Comparison of ENCODE assay signal across 15 cellular contexts in the genomic region with DNA sequence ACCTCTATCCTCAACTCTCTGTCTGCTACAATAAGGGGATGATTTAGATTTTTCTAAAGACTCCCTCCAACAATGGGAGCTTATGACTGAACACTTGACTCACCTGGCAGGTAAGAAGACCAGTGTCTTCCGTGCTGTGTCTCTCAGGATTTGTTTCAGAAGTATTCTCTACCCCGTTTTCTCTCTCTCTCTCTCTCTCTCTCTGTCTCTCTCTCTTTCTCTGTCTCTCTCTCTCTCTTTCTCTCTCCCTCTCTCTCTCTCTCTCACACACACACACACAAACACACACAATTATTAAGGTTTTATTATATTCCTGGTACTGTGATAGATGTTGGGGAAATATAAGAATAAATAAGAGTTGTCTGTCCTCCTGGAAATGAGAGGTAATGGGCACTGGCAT.
DNase-seq lines count a peak whose midpoint lies in the region; ATAC-seq and TF ChIP-seq lines count a peak whose summit lies in the region.
"Had no signal": no experiment of that assay in that cellular context is flagged by ENCODE, and none has a peak within 500 bp of the region (broad histone marks: within the 10 kb centered on the region; RNA-seq: fewer than 3 reads in every experiment).

No MANE protein-coding gene starts in this region.

- no peak overlapping the region for H3K4ac ChIP-seq in mesendoderm (ENCODE audit: low read depth, low read length)

- H3K36me3 Mint-ChIP-seq in GM23338 (ENCODE audit: low read depth): no peaks in the 10 kb centered on the region
- H3K36me3 Mint-ChIP-seq: CD8-positive, alpha-beta T cell had no signal

- H3K4me2 ChIP-seq in GM23338 (no peak overlapping the region), mesendoderm (ENCODE audit: low read length) (no peak overlapping the region)

- intact Hi-C loops in uterus (cut with DNase I; ENCODE audit: low total_unique reads): no loop called here

- H4K8ac ChIP-seq in mesendoderm (ENCODE audit: low read depth, low read length): no peak overlapping the region

- no peaks in the 10 kb centered on the region for H3K9me2 ChIP-seq in GM23338 (ENCODE audit: insufficient read depth)

- H3K4me1 Mint-ChIP-seq in GM23338: peaks cover 9% of the 10 kb centered on the region

- H2AK5ac ChIP-seq in mesendoderm (ENCODE audit: low read length): no peak overlapping the region

- no peak overlapping the region for H3K56ac ChIP-seq in mesendoderm (ENCODE audit: low read length)

- H4K5ac ChIP-seq in mesendoderm (ENCODE audit: low read length): no peak overlapping the region

- H3K18ac ChIP-seq in mesendoderm (ENCODE audit: low read length): no peak overlapping the region

- H2BK120ac ChIP-seq in mesendoderm (ENCODE audit: low read depth, low read length): no peak overlapping the region

- no peak for ATAC-seq in GM23338
- ATAC-seq: CD8-positive, alpha-beta T cell; HepG2 had no signal

- no peak overlapping the region for H2BK15ac ChIP-seq in mesendoderm (replicated peaks; ENCODE audit: low read depth)

- H3K4me3 ChIP-seq in GM23338: no peak overlapping the region
- H3K4me3 ChIP-seq in fibroblast of mammary gland (ENCODE audit: control insufficient read depth, low read depth, low read length): no peak overlapping the region
- H3K4me3 ChIP-seq in mesendoderm (ENCODE audit: low read length): no peak overlapping the region
- H3K4me3 ChIP-seq in uterus: no peak overlapping the region
- H3K4me3 ChIP-seq: Peyer's patch had no signal

- TF ChIP-seq POLR2A in uterus (IDR thresholded peaks at IDR 0.05): no peak

- no peaks in the 10 kb centered on the region for H3K9me3 Mint-ChIP-seq in GM23338

- H3K79me1 ChIP-seq in mesendoderm (ENCODE audit: low read length): no peaks in the 10 kb centered on the region

- WGBS in mesendoderm (ENCODE audit: extremely low coverage, insufficient coverage, low lambda C conversion rate): no CpG with 5 or more reads among the region's 2 CpGs

- H3K9me3 ChIP-seq in uterus: no peaks in the 10 kb centered on the region
- H3K9me3 ChIP-seq: Peyer's patch had no signal

- H3K27ac ChIP-seq in GM23338 (ENCODE audit: low read depth) (no peak overlapping the region), mesendoderm (ENCODE audit: low read depth, low read length) (no peak overlapping the region), uterus (no peak overlapping the region)
- H3K27ac ChIP-seq: Peyer's patch had no signal

- no peak overlapping the region for H3K4me3 Mint-ChIP-seq in GM23338
- H3K4me3 Mint-ChIP-seq: CD8-positive, alpha-beta T cell had no signal

- H3K36me3 ChIP-seq in GM23338 (ENCODE audit: insufficient read depth) (no peaks in the 10 kb centered on the region), mesendoderm (ENCODE audit: control insufficient read depth, insufficient read depth, low read length) (no peaks in the 10 kb centered on the region), uterus (no peaks in the 10 kb centered on the region)
- H3K36me3 ChIP-seq: Peyer's patch had no signal

- no peaks in the 10 kb centered on the region for H3K27me3 Mint-ChIP-seq in GM23338 (ENCODE audit: insufficient read depth, low read depth, poor library complexity)

- H2AFZ ChIP-seq in GM23338: 0 out of 2 replicates have a peak overlapping the region, but pooled peaks have one; percentile 69

- no peaks in the 10 kb centered on the region for H4K20me1 ChIP-seq in GM23338 (replicated peaks; ENCODE audit: insufficient read depth)

- H2BK5ac ChIP-seq in mesendoderm (ENCODE audit: low read length): no peak overlapping the region

- no peak overlapping the region for H3K27ac Mint-ChIP-seq in GM23338
- H3K27ac Mint-ChIP-seq: CD8-positive, alpha-beta T cell had no signal

- no peak overlapping the region for H3K9ac ChIP-seq in mesendoderm (ENCODE audit: low read length)

- no peaks in the 10 kb centered on the region for H3K79me2 ChIP-seq in GM23338 (replicated peaks; ENCODE audit: insufficient read depth)
- no peaks in the 10 kb centered on the region for H3K79me2 ChIP-seq in mesendoderm (ENCODE audit: control insufficient read depth, insufficient read depth, low read length)

- no peaks in the 10 kb centered on the region for H3K4me1 ChIP-seq in GM23338 (ENCODE audit: insufficient read depth)
- H3K4me1 ChIP-seq in mesendoderm (ENCODE audit: control insufficient read depth, low read depth, low read length): no peaks in the 10 kb centered on the region
- H3K4me1 ChIP-seq in uterus: no peaks in the 10 kb centered on the region
- H3K4me1 ChIP-seq: Peyer's patch had no signal

- DNase-seq in GM23338 (ENCODE audit: low spot score) (no peak), astrocyte of the hippocampus (ENCODE audit: low read depth, low spot score) (peak; percentile 35), fibroblast of mammary gland (ENCODE audit: low read depth) (peak; percentile 7), mesendoderm (peak; percentile 62), mucosa of gallbladder (ENCODE audit: low spot score) (no peak), uterus (no peak)
- DNase-seq in stimulated activated CD4-positive, alpha-beta T cell treated with anti-CD3 and anti-CD28 coated beads, Interleukin-4, amount 100 ng/mL, for 4 hours: no peak
- DNase-seq: CD8-positive, alpha-beta T cell; MM.1S; NCI-H187 treated with DMSO at 0.1 percent for 48 hours; NCI-H2171 treated with DMSO at 0.1 percent for 48 hours; NCI-H510A treated with DMSO at 0.1 percent for 48 hours; Peyer's patch; Right ventricle myocardium superior had no signal

- TF ChIP-seq CTCF in GM23338 (conservative IDR thresholded peaks at IDR 0.05; ENCODE audit: low read depth in 2 of 2) (no peak), fibroblast of mammary gland (conservative IDR thresholded peaks at IDR 0.05; ENCODE audit: control insufficient read depth, insufficient read depth, low read depth, low read length) (no peak), uterus (IDR thresholded peaks at IDR 0.05) (no peak)

- H3K23ac ChIP-seq in mesendoderm (ENCODE audit: low read length): no peak overlapping the region

- H3F3A ChIP-seq in GM23338 (replicated peaks; ENCODE audit: low read depth): no peaks in the 10 kb centered on the region

- H3K27me3 ChIP-seq in GM23338 (ENCODE audit: insufficient read depth) (no peaks in the 10 kb centered on the region), mesendoderm (ENCODE audit: insufficient read depth, low read length, poor library complexity) (no peaks in the 10 kb centered on the region), uterus (no peaks in the 10 kb centered on the region)
- H3K27me3 ChIP-seq: Peyer's patch had no signal

TF ChIP-seq in GM23338, 12 proteins besides CTCF, POLR2A, EP300 and RAD21 (continues in another document):
- TF ChIP-seq REST (IDR thresholded peaks at IDR 0.05; ENCODE audit: unreplicated experiment): no peak
- no peak for TF ChIP-seq POLR2AphosphoS5 (IDR thresholded peaks at IDR 0.05; ENCODE audit: low read depth)
- TF ChIP-seq, protein P1, sequence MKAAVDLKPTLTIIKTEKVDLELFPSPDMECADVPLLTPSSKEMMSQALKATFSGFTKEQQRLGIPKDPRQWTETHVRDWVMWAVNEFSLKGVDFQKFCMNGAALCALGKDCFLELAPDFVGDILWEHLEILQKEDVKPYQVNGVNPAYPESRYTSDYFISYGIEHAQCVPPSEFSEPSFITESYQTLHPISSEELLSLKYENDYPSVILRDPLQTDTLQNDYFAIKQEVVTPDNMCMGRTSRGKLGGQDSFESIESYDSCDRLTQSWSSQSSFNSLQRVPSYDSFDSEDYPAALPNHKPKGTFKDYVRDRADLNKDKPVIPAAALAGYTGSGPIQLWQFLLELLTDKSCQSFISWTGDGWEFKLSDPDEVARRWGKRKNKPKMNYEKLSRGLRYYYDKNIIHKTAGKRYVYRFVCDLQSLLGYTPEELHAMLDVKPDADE (IDR thresholded peaks at IDR 0.05): no peak
- TF ChIP-seq STAT1 (IDR thresholded peaks at IDR 0.05; ENCODE audit: unreplicated experiment): no peak
- no peak for TF ChIP-seq ZNF114 (CRISPR knock-in tag; IDR thresholded peaks at IDR 0.05)
- TF ChIP-seq JUNB (IDR thresholded peaks at IDR 0.05; ENCODE audit: unreplicated experiment): no peak

Comparison
In these comparisons a context has a peak if more than half of its experiments do, and no peak if none do; other contexts are left out.
1. DNase-seq: peak in astrocyte of the hippocampus (single experiment), fibroblast of mammary gland (single experiment) and mesendoderm (single experiment); none in GM23338 (single experiment), mucosa of gallbladder (single experiment), uterus (0 of 2) and stimulated activated CD4-positive, alpha-beta T cell treated with anti-CD3 and anti-CD28 coated beads, Interleukin-4, amount 100 ng/mL, for 4 hours (0 of 2).